8 cellular contexts compared by ENCODE assay signal in genomic region chr2:196170681-196171247, GRCh38. TPM values are rescaled to one million over a fixed set of nuclear protein-coding genes. Genes with fewer than 3 reads are reported as not detected.
DNase-seq lines count a peak whose midpoint lies in the region; ATAC-seq lines count a peak whose summit lies in the region.

No MANE protein-coding gene starts in this region.

- in situ Hi-C loops in HAP-1 (cut with MboI; ENCODE audit: low sequenced_read_pairs), result no loop called here

- H3K4me3 ChIP-seq in HAP-1, result peak overlapping the region; percentile 87

- peak; percentile 29 for DNase-seq in NCI-H345 (lab: John Stamatoyannopoulos, UW)
- DNase-seq in NCI-H345 treated with DMSO at 0.1 percent for 48 hours (lab: John Stamatoyannopoulos, UW; ENCODE audit: unreplicated experiment), result no peak
- peak; percentile 20 to 23 for DNase-seq in HAP-1 (ENCODE audit: low spot score in 2 of 2)
- peak; percentile 50 for DNase-seq in NCI-H1105 treated with DMSO at 0.1 percent for 48 hours (lab: John Stamatoyannopoulos, UW)
- DNase-seq in activated naive CD4-positive, alpha-beta T cell treated with anti-CD3 and anti-CD28 coated beads, Interleukin-2, amount 10 ng/mL, durations not matched to agents 7 days and 5 days, result peak; percentile 60
- DNase-seq in head of caudate nucleus, result peak in 29 of 42 donors; percentile 7 to 48 (median 24)
- DNase-seq in posterior vena cava (ENCODE audit: low spot score), result peak; percentile 85

- no peaks in the 10 kb centered on the region for H3K9me3 ChIP-seq in HAP-1

- peaks cover 35% of the 10 kb centered on the region for H3K4me1 Mint-ChIP-seq in activated naive CD4-positive, alpha-beta T cell treated with anti-CD3 and anti-CD28 coated beads, Interleukin-2, amount 10 ng/mL, durations not matched to agents 7 days and 5 days

- no peaks in the 10 kb centered on the region for H3K36me3 ChIP-seq in HAP-1 (replicated peaks)

- peaks cover 10% of the 10 kb centered on the region for H3K4me1 ChIP-seq in HAP-1

- H3K27me3 Mint-ChIP-seq in activated naive CD4-positive, alpha-beta T cell treated with anti-CD3 and anti-CD28 coated beads, Interleukin-2, amount 10 ng/mL, durations not matched to agents 7 days and 5 days, result no peaks in the 10 kb centered on the region

- H3K27ac Mint-ChIP-seq in activated naive CD4-positive, alpha-beta T cell treated with anti-CD3 and anti-CD28 coated beads, Interleukin-2, amount 10 ng/mL, durations not matched to agents 7 days and 5 days, result peak overlapping the region; percentile 96

- peaks cover 61% of the 10 kb centered on the region for H3K36me3 Mint-ChIP-seq in activated naive CD4-positive, alpha-beta T cell treated with anti-CD3 and anti-CD28 coated beads, Interleukin-2, amount 10 ng/mL, durations not matched to agents 7 days and 5 days

- no peak for ATAC-seq in HG03469 (IDR thresholded peaks at IDR 0.05; ENCODE audit: unreplicated experiment)

- no peaks in the 10 kb centered on the region for H3K9me3 Mint-ChIP-seq in activated naive CD4-positive, alpha-beta T cell treated with anti-CD3 and anti-CD28 coated beads, Interleukin-2, amount 10 ng/mL, durations not matched to agents 7 days and 5 days

- intact Hi-C loops in head of caudate nucleus (cut with DNase I) (no loop called here), posterior vena cava (cut with DNase I) (no loop called here)

- H3K4me3 Mint-ChIP-seq in activated naive CD4-positive, alpha-beta T cell treated with anti-CD3 and anti-CD28 coated beads, Interleukin-2, amount 10 ng/mL, durations not matched to agents 7 days and 5 days, result peak overlapping the region; percentile 89

- CTCF ChIA-PET in activated naive CD4-positive, alpha-beta T cell treated with anti-CD3 and anti-CD28 coated beads, Interleukin-2, amount 10 ng/mL, durations not matched to agents 7 days and 5 days (lab: Charles Lee), result interaction anchor here (0.9 to 2.2 kb wide), 8 partner anchors 11 to 106 kb away, joined by 3 to 10 read pairs (median 4); no protein-coding TSS in a partner anchor

- no peaks in the 10 kb centered on the region for H3K27me3 ChIP-seq in HAP-1 (ENCODE audit: low read depth)

RNA-seq across cellular contexts. Expression of gene STK17B, which starts 0.6 kb away (rescaled TPM):
- 10 to 100 TPM; 23.3 to 31.8 TPM for total RNA-seq in posterior vena cava
